In genomic region chr16:26334218-26335111, GRCh38 we compare ENCODE assay signal across 28 cellular contexts.
DNase-seq lines count a peak whose midpoint lies in the region; ATAC-seq and TF ChIP-seq lines count a peak whose summit lies in the region.
"Had no signal": no experiment of that assay in that cellular context is flagged by ENCODE, and none has a peak within 500 bp of the region (broad histone marks: within the 10 kb centered on the region; RNA-seq: fewer than 3 reads in every experiment).

No MANE protein-coding gene starts in this region.

- peak overlapping the region in 10 of 11 experiments; percentile 19 to 93 (median 84); a peak in 18 of 22 replicates for H3K27ac ChIP-seq in BLaER1 treated with 17β-estradiol and CSF1 and Interleukin-3, amounts not matched to agents 10 nM and 100 nM
- H3K27ac ChIP-seq in PC-3 (ENCODE audit: low read length): no peak overlapping the region
- H3K27ac ChIP-seq: A549, epithelial cell of prostate, lower lobe of right lung, PC-9, right atrium auricular region, spleen, transverse colon had no signal

- peaks cover 12 to 56% (median 45%) of the 10 kb centered on the region in 10 experiments; a peak in 19 of 20 replicates for H3K4me1 ChIP-seq in BLaER1 treated with 17β-estradiol and CSF1 and Interleukin-3, amounts not matched to agents 10 nM and 100 nM
- no peaks in the 10 kb centered on the region for H3K4me1 ChIP-seq in PC-3 (ENCODE audit: insufficient read depth, low read length)
- H3K4me1 ChIP-seq: A549, lower lobe of right lung, right atrium auricular region, spleen, transverse colon had no signal

- peaks cover 0 to 1% (median 0%) of the 10 kb centered on the region in 11 experiments; a peak in 2 of 22 replicates for H3K36me3 ChIP-seq in BLaER1 treated with 17β-estradiol and CSF1 and Interleukin-3, amounts not matched to agents 10 nM and 100 nM
- H3K36me3 ChIP-seq in PC-3 (ENCODE audit: low read depth, low read length): no peaks in the 10 kb centered on the region
- H3K36me3 ChIP-seq: lower lobe of right lung, right atrium auricular region, spleen, transverse colon had no signal

- CTCF ChIA-PET in PC-3 (lab: Charles Lee): no interaction called here

- peaks cover 0 to 14% (median 0%) of the 10 kb centered on the region in 11 experiments; a peak in 2 of 22 replicates for H3K27me3 ChIP-seq in BLaER1 treated with 17β-estradiol and CSF1 and Interleukin-3, amounts not matched to agents 10 nM and 100 nM
- no peaks in the 10 kb centered on the region for H3K27me3 ChIP-seq in PC-3 (ENCODE audit: low read length)
- H3K27me3 ChIP-seq: right atrium auricular region, spleen, transverse colon had no signal

- POLR2A ChIA-PET in PC-3 (lab: Charles Lee; ENCODE audit: unreplicated experiment): no interaction called here

- intact Hi-C loops in PC-3 (cut with micrococcal nuclease): no loop called here

- BruUV-seq in PC-3 (replicated peaks; lab: Mats Ljungman, UMichigan): no TSS peak

- no peak for TF ChIP-seq CTCF in PC-3 (conservative IDR thresholded peaks at IDR 0.05; ENCODE audit: low read depth, low read length)

- H3F3A ChIP-seq in PC-3 (ENCODE audit: low read length, unreplicated experiment): no peaks in the 10 kb centered on the region

- no peaks in the 10 kb centered on the region for H3K79me2 ChIP-seq in PC-3 (ENCODE audit: low read length)

- peaks cover 0 to 4% (median 0%) of the 10 kb centered on the region in 11 experiments; a peak in 1 of 22 replicates for H4K20me1 ChIP-seq in BLaER1 treated with 17β-estradiol and CSF1 and Interleukin-3, amounts not matched to agents 10 nM and 100 nM
- H4K20me1 ChIP-seq in PC-3 (ENCODE audit: low read length): no peaks in the 10 kb centered on the region

- H3K4me3 ChIP-seq in BLaER1 treated with 17β-estradiol and CSF1 and Interleukin-3, amounts not matched to agents 10 nM and 100 nM: no peak overlapping the region
- no peak overlapping the region for H3K4me3 ChIP-seq in PC-3 (ENCODE audit: low read length)
- H3K4me3 ChIP-seq: A549, lower lobe of right lung, PC-9, right atrium auricular region, spleen, transverse colon had no signal

- DNase-seq in MV-4-11 (lab: John Stamatoyannopoulos, UW) (peak; percentile 99), SKM-1 (lab: John Stamatoyannopoulos, UW; ENCODE audit: unreplicated experiment) (peak; percentile 64), medulla oblongata (ENCODE audit: extremely low spot score) (peak; percentile 83), PC-3 (no peak), NCI-H1436 treated with DMSO at 0.1 percent for 48 hours (lab: John Stamatoyannopoulos, UW) (no peak), NCI-H524 (lab: John Stamatoyannopoulos, UW) (no peak)
- DNase-seq: activated CD4-positive, alpha-beta memory T cell treated with anti-CD3 and anti-CD28 coated beads for 36 hours; activated CD4-positive, CD25-positive, alpha-beta regulatory T cell treated with anti-CD3 and anti-CD28 coated beads, Interleukin-2, amount 50 U/mL, for 72 hours; activated CD8-positive, alpha-beta memory T cell treated with anti-CD3 and anti-CD28 coated beads, Interleukin-2, amount 50 U/mL, for 4 hours; amygdala; effector CD8-positive, alpha-beta T cell; H9; lower lobe of right lung; natural killer cell; NCI-H187; NCI-H2171; NCI-H526; PC-9; Right ventricle myocardium superior; spleen; T-helper 1 cell; transverse colon had no signal

- H2AFZ ChIP-seq in PC-3 (ENCODE audit: low read length): no peak overlapping the region
- H2AFZ ChIP-seq: PC-9 had no signal

- no peaks in the 10 kb centered on the region for H3K9me2 ChIP-seq in PC-3 (replicated peaks; ENCODE audit: low read length)

- peak overlapping the region in 8 of 11 experiments; percentile 40 to 75 (median 70); a peak in 15 of 22 replicates for H3K9ac ChIP-seq in BLaER1 treated with 17β-estradiol and CSF1 and Interleukin-3, amounts not matched to agents 10 nM and 100 nM
- H3K9ac ChIP-seq in PC-3 (ENCODE audit: low read length): no peak overlapping the region

- H3K9me3 ChIP-seq in BLaER1 treated with 17β-estradiol and CSF1 and Interleukin-3, amounts not matched to agents 10 nM and 100 nM (replicated peaks in 1 of 11): peaks cover 2 to 3% (median 2%) of the 10 kb centered on the region in 11 experiments
- H3K9me3 ChIP-seq in PC-3 (ENCODE audit: low read length): no peaks in the 10 kb centered on the region
- H3K9me3 ChIP-seq: A549, lower lobe of right lung, right atrium auricular region, transverse colon had no signal

- peak overlapping the region; percentile 32 to 95 (median 80) for H3K4me2 ChIP-seq in BLaER1 treated with 17β-estradiol and CSF1 and Interleukin-3, amounts not matched to agents 10 nM and 100 nM
- no peak overlapping the region for H3K4me2 ChIP-seq in PC-3 (ENCODE audit: low read length)
- H3K4me2 ChIP-seq: A549, PC-9 had no signal

- no peak for ATAC-seq in PC-3
- ATAC-seq in GM18870 (IDR thresholded peaks at IDR 0.05; ENCODE audit: unreplicated experiment): no peak
- ATAC-seq: A549; activated T-helper 17 cell treated with anti-CD3 and anti-CD28 coated beads, Interleukin-2, amount 50 U/mL, for 72 hours; lower lobe of right lung; natural killer cell had no signal

Comparison
In these comparisons a context has a peak if more than half of its experiments do, and no peak if none do; other contexts are left out.
1. DNase-seq: peak in MV-4-11 (single experiment), SKM-1 (single experiment) and medulla oblongata (single experiment); none in PC-3 (single experiment), NCI-H1436 treated with DMSO at 0.1 percent for 48 hours (single experiment) and NCI-H524 (0 of 2).